Comparison of ENCODE assay signal across 1 cellular context in the genomic region with DNA sequence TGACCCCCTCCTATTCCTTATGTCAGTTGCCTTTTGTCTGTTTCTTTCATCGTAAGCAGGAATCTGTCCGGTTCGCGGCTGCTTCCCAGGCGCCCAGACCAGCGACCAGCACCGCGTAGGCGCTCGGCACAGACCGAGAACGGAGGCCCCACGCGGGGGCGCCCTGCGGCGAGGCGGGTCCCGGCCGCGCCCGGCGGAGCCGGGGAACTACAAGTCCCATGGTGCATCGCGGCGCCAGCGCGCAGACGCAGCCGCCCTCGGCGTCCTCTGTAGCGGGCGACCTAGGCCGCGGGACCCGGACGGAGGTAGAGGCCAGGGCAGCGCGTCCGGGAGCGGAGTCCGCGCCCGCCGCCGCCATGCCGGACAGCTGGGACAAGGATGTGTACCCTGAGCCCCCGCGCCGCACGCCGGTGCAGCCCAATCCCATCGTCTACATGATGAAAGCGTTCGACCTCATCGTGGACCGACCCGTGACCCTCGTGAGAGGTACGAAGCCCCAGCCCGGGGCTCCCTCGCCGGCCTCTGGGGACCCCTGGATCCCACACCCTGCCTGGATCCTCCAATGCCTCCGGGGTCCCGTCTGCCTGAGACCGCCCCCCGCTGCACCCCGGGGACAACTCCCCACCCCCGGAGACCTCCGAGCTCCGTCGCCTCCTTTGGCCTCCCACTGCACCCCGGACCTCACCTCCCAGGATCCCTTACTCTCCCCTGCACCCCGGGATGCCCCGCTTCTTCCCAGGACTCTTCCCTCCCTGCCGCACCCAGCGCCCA.
TF ChIP-seq lines count a peak whose summit lies in the region.

Gene NDUFB10, plus strand, starts transcription at position 270 of the 771 bp plus-strand sequence. Its CDS starts 87 bp downstream, at position 357.

TF ChIP-seq in GM12878, 131 proteins besides CTCF, POLR2A, EP300 and RAD21 (continued from another document):
- TF ChIP-seq REST (IDR thresholded peaks at IDR 0.05; ENCODE audit: low read depth, low read length), result no peak
- TF ChIP-seq ELK1 (IDR thresholded peaks at IDR 0.05; ENCODE audit: low read depth, low read length), result 0 out of 2 replicates have a peak, but pooled peaks have one; percentile 16
- TF ChIP-seq BCL3 (IDR thresholded peaks at IDR 0.05; ENCODE audit: borderline replicate concordance, insufficient read depth, low read depth, low read length, poor library complexity, severe bottlenecking), result no peak
- TF ChIP-seq RCOR1 (conservative IDR thresholded peaks at IDR 0.05; ENCODE audit: low read depth, low read length), result no peak
- TF ChIP-seq RB1 (IDR thresholded peaks at IDR 0.05; ENCODE audit: borderline replicate concordance), result peak; percentile 88; the same call in 1 of the 2 replicates
- TF ChIP-seq, protein P1, sequence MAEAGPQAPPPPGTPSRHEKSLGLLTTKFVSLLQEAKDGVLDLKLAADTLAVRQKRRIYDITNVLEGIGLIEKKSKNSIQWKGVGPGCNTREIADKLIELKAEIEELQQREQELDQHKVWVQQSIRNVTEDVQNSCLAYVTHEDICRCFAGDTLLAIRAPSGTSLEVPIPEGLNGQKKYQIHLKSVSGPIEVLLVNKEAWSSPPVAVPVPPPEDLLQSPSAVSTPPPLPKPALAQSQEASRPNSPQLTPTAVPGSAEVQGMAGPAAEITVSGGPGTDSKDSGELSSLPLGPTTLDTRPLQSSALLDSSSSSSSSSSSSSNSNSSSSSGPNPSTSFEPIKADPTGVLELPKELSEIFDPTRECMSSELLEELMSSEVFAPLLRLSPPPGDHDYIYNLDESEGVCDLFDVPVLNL (IDR thresholded peaks at IDR 0.05; ENCODE audit: low read depth, low read length), result no peak
- TF ChIP-seq RBBP5 (conservative IDR thresholded peaks at IDR 0.05), result no peak
- peak; percentile 87 for TF ChIP-seq LARP7 (IDR thresholded peaks at IDR 0.05)
- TF ChIP-seq ATF7 (IDR thresholded peaks at IDR 0.05; ENCODE audit: low read depth), result no peak
- TF ChIP-seq RELA (IDR thresholded peaks at IDR 0.05; ENCODE audit: borderline replicate concordance, partially characterized antibody), result peak; percentile 69
- no peak for TF ChIP-seq HDAC6 (IDR thresholded peaks at IDR 0.05; ENCODE audit: unreplicated experiment)
- TF ChIP-seq MEF2B (IDR thresholded peaks at IDR 0.05; ENCODE audit: partially characterized antibody, poor library complexity, severe bottlenecking), result no peak
- peak; percentile 54; the same call in 1 of the 2 replicates for TF ChIP-seq TAF1 (IDR thresholded peaks at IDR 0.05; ENCODE audit: borderline replicate concordance, low read depth, low read length)
- TF ChIP-seq, protein P2, sequence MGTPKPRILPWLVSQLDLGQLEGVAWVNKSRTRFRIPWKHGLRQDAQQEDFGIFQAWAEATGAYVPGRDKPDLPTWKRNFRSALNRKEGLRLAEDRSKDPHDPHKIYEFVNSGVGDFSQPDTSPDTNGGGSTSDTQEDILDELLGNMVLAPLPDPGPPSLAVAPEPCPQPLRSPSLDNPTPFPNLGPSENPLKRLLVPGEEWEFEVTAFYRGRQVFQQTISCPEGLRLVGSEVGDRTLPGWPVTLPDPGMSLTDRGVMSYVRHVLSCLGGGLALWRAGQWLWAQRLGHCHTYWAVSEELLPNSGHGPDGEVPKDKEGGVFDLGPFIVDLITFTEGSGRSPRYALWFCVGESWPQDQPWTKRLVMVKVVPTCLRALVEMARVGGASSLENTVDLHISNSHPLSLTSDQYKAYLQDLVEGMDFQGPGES (IDR thresholded peaks at IDR 0.05), result 0 out of 2 replicates have a peak, but pooled peaks have one; percentile 57
- no peak for TF ChIP-seq ZBED1 (IDR thresholded peaks at IDR 0.05; ENCODE audit: borderline replicate concordance)
- no peak for TF ChIP-seq NR2C2 (IDR thresholded peaks at IDR 0.05; ENCODE audit: borderline replicate concordance, control insufficient read depth, insufficient read length, low read depth)
- no peak for TF ChIP-seq EZH2 (IDR thresholded peaks at IDR 0.05; ENCODE audit: borderline replicate concordance, control insufficient read depth, low read depth, low read length)
- peak; percentile 84 for TF ChIP-seq YY1 (IDR thresholded peaks at IDR 0.05; ENCODE audit: low read depth, low read length)
- no peak for TF ChIP-seq PAX8 (IDR thresholded peaks at IDR 0.05)
- peak; percentile 66; the same call in 1 of the 2 replicates for TF ChIP-seq TBL1XR1 (IDR thresholded peaks at IDR 0.05; ENCODE audit: low read depth, low read length)
- peak; percentile 70 for TF ChIP-seq NRF1 (conservative IDR thresholded peaks at IDR 0.05; ENCODE audit: low read depth, low read length)
- TF ChIP-seq SREBF1 (IDR thresholded peaks at IDR 0.05; ENCODE audit: low read length), result peak; percentile 62
